In the genomic region with DNA sequence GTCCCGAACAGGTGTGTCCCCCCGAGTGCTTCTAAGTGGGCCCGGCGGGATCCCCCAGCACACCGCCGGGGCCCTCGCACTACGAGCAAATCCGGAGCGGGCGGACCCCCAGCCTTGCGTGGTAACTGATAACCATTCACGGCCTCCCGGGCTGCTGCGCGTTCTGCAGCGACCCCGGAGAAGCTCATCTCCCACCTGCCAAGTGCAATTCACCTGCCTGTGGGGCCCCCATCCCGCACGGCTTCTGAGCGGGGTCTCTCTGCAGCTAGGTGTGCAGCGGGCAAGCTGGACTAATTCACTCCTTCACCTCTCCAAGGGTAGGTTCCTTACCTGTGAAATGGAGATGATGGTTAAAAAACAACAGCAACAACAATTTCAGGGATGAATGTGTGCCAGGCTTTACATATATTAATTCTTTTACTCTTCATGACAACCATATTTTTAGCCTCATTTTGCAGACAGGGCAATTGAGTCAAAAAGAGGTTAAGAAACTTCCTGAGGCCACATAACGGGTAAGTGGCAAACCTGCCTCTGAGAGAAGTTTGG, we compare ENCODE assay signal across 8 cellular contexts. TPM values are rescaled to one million over a fixed set of nuclear protein-coding genes. Genes with fewer than 3 reads are reported as not detected.
DNase-seq lines count a peak whose midpoint lies in the region; ATAC-seq and TF ChIP-seq lines count a peak whose summit lies in the region.

No MANE protein-coding gene starts in this region.

- peaks cover 29% of the 10 kb centered on the region for H3K4me1 Mint-ChIP-seq in stimulated activated memory B cell treated with anti-CD40 and anti-IgM and Interleukin-4, amounts not matched to agents 10 μg/mL and 1 μg/mL and 100 μg/mL, for 72 hours

- no peaks in the 10 kb centered on the region for H3K9me3 Mint-ChIP-seq in stimulated activated memory B cell treated with anti-CD40 and anti-IgM and Interleukin-4, amounts not matched to agents 10 μg/mL and 1 μg/mL and 100 μg/mL, for 72 hours

- H3K27me3 ChIP-seq in ACC112 (ENCODE audit: insufficient read depth, low read length) (peaks cover 19% of the 10 kb centered on the region), SJSA1 (replicated peaks) (peaks cover 19% of the 10 kb centered on the region; the same call in 1 of the 2 replicates), hepatocyte (peaks cover 17% of the 10 kb centered on the region)

- H2AFZ ChIP-seq in ACC112 (ENCODE audit: low read length, unreplicated experiment) (peak overlapping the region; percentile 87), hepatocyte (peak overlapping the region; percentile 84)

- ATAC-seq in GM21529 (IDR thresholded peaks at IDR 0.05; ENCODE audit: unreplicated experiment) (peak; percentile 10), HG03280 (IDR thresholded peaks at IDR 0.05; ENCODE audit: unreplicated experiment) (no peak), GM19328 (IDR thresholded peaks at IDR 0.05; ENCODE audit: unreplicated experiment) (no peak)
- ATAC-seq in stimulated activated memory B cell treated with anti-CD40 and anti-IgM and Interleukin-4, amounts not matched to agents 10 μg/mL and 1 μg/mL and 100 μg/mL, for 72 hours = no peak

- H3K27ac ChIP-seq in ACC112 (ENCODE audit: low read depth, low read length) (no peak overlapping the region), SJSA1 (no peak overlapping the region), hepatocyte (peak overlapping the region; percentile 51)

- no peak overlapping the region for H3K27ac Mint-ChIP-seq in stimulated activated memory B cell treated with anti-CD40 and anti-IgM and Interleukin-4, amounts not matched to agents 10 μg/mL and 1 μg/mL and 100 μg/mL, for 72 hours

- H3K9me2 ChIP-seq in hepatocyte (replicated peaks; ENCODE audit: insufficient read depth) = no peaks in the 10 kb centered on the region

- H3K4me3 Mint-ChIP-seq in stimulated activated memory B cell treated with anti-CD40 and anti-IgM and Interleukin-4, amounts not matched to agents 10 μg/mL and 1 μg/mL and 100 μg/mL, for 72 hours = peak overlapping the region; percentile 72

- no peaks in the 10 kb centered on the region for H4K20me1 ChIP-seq in hepatocyte (ENCODE audit: insufficient read depth, poor library complexity, severe bottlenecking)

- H3K36me3 ChIP-seq in ACC112 (ENCODE audit: insufficient read depth, low read length) (no peaks in the 10 kb centered on the region), SJSA1 (no peaks in the 10 kb centered on the region), hepatocyte (replicated peaks; ENCODE audit: insufficient read depth, low read depth) (no peaks in the 10 kb centered on the region)

- H3K36me3 Mint-ChIP-seq in stimulated activated memory B cell treated with anti-CD40 and anti-IgM and Interleukin-4, amounts not matched to agents 10 μg/mL and 1 μg/mL and 100 μg/mL, for 72 hours = no peaks in the 10 kb centered on the region

- DNase-seq in SJSA1 (ENCODE audit: low read depth in 1 of 2, low spot score in 2 of 2) (no peak), hepatocyte (ENCODE audit: low spot score) (no peak), HCEC 1CT (no peak)

- 3% methylated on average over 19 of the region's 23 CpGs for whole genome bisulfite sequencing in hepatocyte (ENCODE audit: low lambda C conversion rate, missing lambda C conversion rate)

- no peak for TF ChIP-seq CTCF in hepatocyte (IDR thresholded peaks at IDR 0.05; ENCODE audit: poor library complexity)

- peak overlapping the region; percentile 100 for H3K4me2 ChIP-seq in hepatocyte

- peaks cover 33% of the 10 kb centered on the region for H3K27me3 Mint-ChIP-seq in stimulated activated memory B cell treated with anti-CD40 and anti-IgM and Interleukin-4, amounts not matched to agents 10 μg/mL and 1 μg/mL and 100 μg/mL, for 72 hours

- peaks cover 11% of the 10 kb centered on the region for H3K79me2 ChIP-seq in ACC112 (ENCODE audit: control insufficient read depth, insufficient read depth, low read length, unreplicated experiment)
- H3K79me2 ChIP-seq in hepatocyte = peaks cover 14% of the 10 kb centered on the region

- H3K9me3 ChIP-seq in SJSA1 (replicated peaks) (0 out of 2 replicates have a peak, but pooled peaks cover 2% of the 10 kb centered on the region), hepatocyte (ENCODE audit: low read depth) (no peaks in the 10 kb centered on the region)

- H3K4me3 ChIP-seq in ACC112 (ENCODE audit: low read depth, low read length) = peak overlapping the region; percentile 90
- peak overlapping the region; percentile 64 for H3K4me3 ChIP-seq in SJSA1
- peak overlapping the region; percentile 77 for H3K4me3 ChIP-seq in hepatocyte

- H3K4me1 ChIP-seq in ACC112 (ENCODE audit: control insufficient read depth, insufficient read depth, low read length, unreplicated experiment) = peaks cover 17% of the 10 kb centered on the region
- peaks cover 23% of the 10 kb centered on the region for H3K4me1 ChIP-seq in SJSA1 (replicated peaks)
- peaks cover 6% of the 10 kb centered on the region for H3K4me1 ChIP-seq in hepatocyte (ENCODE audit: insufficient read depth)

RNA-seq across cellular contexts. Expression of a gene that starts 0.6 kb away (rescaled TPM):
- 5.1 and 5.5 TPM in 2 replicates for total RNA-seq in SJSA1 (2014; rRNA removed; shearing (Covaris generic))
- total RNA-seq in hepatocyte = 52.8 and 77.3 TPM in 2 replicates
- 84.1 and 99.2 TPM in 2 replicates for polyA plus RNA-seq in hepatocyte
